In the genomic region with DNA sequence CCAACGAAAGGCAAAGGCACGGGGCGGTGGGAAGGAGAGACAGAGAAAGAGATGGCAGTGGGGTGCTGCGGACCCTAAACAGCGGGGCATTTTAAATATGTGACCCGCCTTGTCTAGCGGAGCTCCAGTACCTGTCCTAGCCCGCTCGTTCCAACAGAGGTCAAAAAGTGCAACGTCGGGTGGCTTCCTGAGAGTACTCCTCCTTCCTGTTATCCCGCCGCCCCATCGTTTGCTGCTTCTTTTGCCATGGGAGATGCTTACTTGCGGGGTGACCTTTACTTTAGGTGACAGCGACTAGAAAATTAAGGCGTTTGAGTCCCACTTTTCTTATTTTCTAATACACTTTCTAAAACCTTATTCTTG, we compare ENCODE assay signal across 15 cellular contexts. TPM values are rescaled to one million over a fixed set of nuclear protein-coding genes. Genes with fewer than 3 reads are reported as not detected.
DNase-seq lines count a peak whose midpoint lies in the region; ATAC-seq and TF ChIP-seq lines count a peak whose summit lies in the region.
"Had no signal": no experiment of that assay in that cellular context is flagged by ENCODE, and none has a peak within 500 bp of the region (broad histone marks: within the 10 kb centered on the region; RNA-seq: fewer than 3 reads in every experiment).

No MANE protein-coding gene starts in this region.

- intact Hi-C loops in mammary epithelial cell (cut with micrococcal nuclease), result no loop called here
- intact Hi-C loops in psoas muscle (cut with DNase I), result no loop called here

- H3K4me1 ChIP-seq in ES-I3 (ENCODE audit: insufficient read depth, low read length), result peaks cover 10% of the 10 kb centered on the region
- H3K4me1 ChIP-seq in mammary epithelial cell (ENCODE audit: insufficient read depth, low read length), result no peaks in the 10 kb centered on the region
- no peaks in the 10 kb centered on the region for H3K4me1 ChIP-seq in psoas muscle
- H3K4me1 ChIP-seq: BLaER1, uterus had no signal

- TF ChIP-seq CTCF in mammary epithelial cell (conservative IDR thresholded peaks at IDR 0.05 in 1 of 2, IDR thresholded peaks at IDR 0.05 in 1 of 2; ENCODE audit: extremely low read depth in 1 of 2, insufficient read depth in 1 of 2, low read depth in 1 of 2, low read length in 2 of 2) (no peak), psoas muscle (IDR thresholded peaks at IDR 0.05) (no peak)

- H3K9ac ChIP-seq in ES-I3 (ENCODE audit: low read depth, low read length) (peak overlapping the region; percentile 88), mammary epithelial cell (ENCODE audit: insufficient read depth, low read length) (no peak overlapping the region)
- H3K9ac ChIP-seq: BLaER1 had no signal

- no peaks in the 10 kb centered on the region for H3K9me3 ChIP-seq in ES-I3 (ENCODE audit: control insufficient read depth, insufficient read depth, low read length)
- H3K9me3 ChIP-seq in mammary epithelial cell (replicated peaks; ENCODE audit: insufficient read depth, low read length), result no peaks in the 10 kb centered on the region
- H3K9me3 ChIP-seq in iPS-18c (ENCODE audit: control insufficient read depth, insufficient read depth, low read length), result no peaks in the 10 kb centered on the region
- no peaks in the 10 kb centered on the region for H3K9me3 ChIP-seq in psoas muscle
- H3K9me3 ChIP-seq: uterus had no signal

- H3K4me3 ChIP-seq in mammary epithelial cell (replicated peaks in 1 of 3; ENCODE audit: insufficient read depth in 1 of 3, low read depth in 2 of 3, low read length in 3 of 3) (peak overlapping the region in 2 of 3 experiments; percentile 26 to 36), iPS-18c (ENCODE audit: insufficient read depth, low read depth, low read length) (peak overlapping the region; percentile 60), psoas muscle (peak overlapping the region; percentile 58)
- H3K4me3 ChIP-seq: BLaER1 had no signal

- peak overlapping the region; percentile 75 for H3K4me2 ChIP-seq in mammary epithelial cell (ENCODE audit: insufficient read depth, low read depth, low read length)
- H3K4me2 ChIP-seq: BLaER1 had no signal

- H3K79me2 ChIP-seq in mammary epithelial cell (ENCODE audit: insufficient read depth, low read length), result no peaks in the 10 kb centered on the region

- CTCF ChIA-PET in mammary epithelial cell (lab: Charles Lee; ENCODE audit: low non-redundant PET), result no interaction called here

- dilution Hi-C loops in mammary epithelial cell (cut with HindIII; ENCODE audit: low sequenced_read_pairs), result no loop called here

- H3K27me3 ChIP-seq in mammary epithelial cell (ENCODE audit: insufficient read depth, low read length) (peaks cover 3% of the 10 kb centered on the region), psoas muscle (ENCODE audit: insufficient read depth in 3 of 3, low read length in 2 of 3) (peaks cover 0 to 56% (median 2%) of the 10 kb centered on the region in 3 donors)
- H3K27me3 ChIP-seq: uterus had no signal

- H3K27ac ChIP-seq in mammary epithelial cell (ENCODE audit: insufficient read depth, low read depth, low read length) (no peak overlapping the region), psoas muscle (no peak overlapping the region)
- H3K27ac ChIP-seq: BLaER1 had no signal

- DNase-seq in mammary epithelial cell (no peak), psoas muscle (no peak), DMS79 (lab: John Stamatoyannopoulos, UW) (no peak), NAMALWA (ENCODE audit: low spot score) (no peak)
- DNase-seq in activated effector memory CD4-positive, alpha-beta T cell treated with anti-CD3 and anti-CD28 coated beads, Interleukin-2, amount 50 U/mL, for 16 hours, result no peak
- no peak for DNase-seq in activated CD4-positive, alpha-beta T cell treated with anti-CD3 and anti-CD28 coated beads for 48 hours
- DNase-seq: activated CD8-positive, alpha-beta memory T cell treated with anti-CD3 and anti-CD28 coated beads for 24 hours; activated naive CD4-positive, alpha-beta T cell treated with anti-CD3 and anti-CD28 coated beads for 36 hours; stimulated activated CD4-positive, alpha-beta T cell treated with anti-CD3 and anti-CD28 coated beads, Interleukin-12 subunit alpha, Interleukin-12 subunit beta, amount 100 ng/mL, for 4 hours had no signal

- ATAC-seq in psoas muscle, result peak in 1 of 4 donors; percentile 17

- no TSS peak for BruUV-seq in mammary epithelial cell (replicated peaks; lab: Mats Ljungman, UMichigan)

- in situ Hi-C loops in mammary epithelial cell (cut with MboI; ENCODE audit: low sequenced_read_pairs in 2 of 2), result no loop called here

- H2AFZ ChIP-seq in mammary epithelial cell (ENCODE audit: low read depth, low read length), result peak overlapping the region; percentile 84

- H3K36me3 ChIP-seq in ES-I3 (ENCODE audit: insufficient read depth, low read length) (no peaks in the 10 kb centered on the region), mammary epithelial cell (ENCODE audit: insufficient read depth, low read length) (no peaks in the 10 kb centered on the region), psoas muscle (ENCODE audit: insufficient read depth in 1 of 2, low read depth in 1 of 2) (no peaks in the 10 kb centered on the region)
- H3K36me3 ChIP-seq: BLaER1, uterus had no signal

- no peaks in the 10 kb centered on the region for H4K20me1 ChIP-seq in mammary epithelial cell (ENCODE audit: insufficient read depth, low read length)
- H4K20me1 ChIP-seq: BLaER1 had no signal

- WGBS in mammary epithelial cell (ENCODE audit: low coverage, missing lambda C conversion rate), result 32% methylated on average over 6 of the region's 17 CpGs
- WGBS in psoas muscle, 3 donors, result 10 to 41% (median 11%) methylated on average over 17 of the region's 17 CpGs

RNA-seq across cellular contexts. Expression of a gene that starts 0.7 kb away (rescaled TPM):
- total RNA-seq in mammary epithelial cell (1 to 10 TPM in 1 of 2 donors, not detected in 1; 1.5 TPM), psoas muscle (1 to 10 TPM in 1 of 4 donors, under 1 TPM in 3; 0.08 to 1.8 (median 0.19) TPM)
- polyA plus RNA-seq in mammary epithelial cell (0.54 TPM), psoas muscle (under 1 TPM in 2 of 3 donors, not detected in 1; 0.03 to 0.05 TPM)
- 2.0 TPM for polyA minus RNA-seq in mammary epithelial cell
- total RNA-seq: activated naive CD4-positive, alpha-beta T cell treated with anti-CD3 and anti-CD28 coated beads for 36 hours; M059J; RPMI7951 had no signal
